In genomic region chr5:78984020-78984610, GRCh38 we compare ENCODE assay signal across 8 cellular contexts. TPM values are rescaled to one million over a fixed set of nuclear protein-coding genes. Genes with fewer than 3 reads are reported as not detected.
A peak's percentile ranks its signal among the peaks of the same experiment; 100 is the strongest.
DNase-seq lines count a peak whose midpoint lies in the region; ATAC-seq and TF ChIP-seq lines count a peak whose summit lies in the region.

No MANE protein-coding gene starts in this region.

- no peaks in the 10 kb centered on the region for H3K27me3 Mint-ChIP-seq in naive thymus-derived CD8-positive, alpha-beta T cell

- intact Hi-C loops in OCI-LY7 (cut with micrococcal nuclease; ENCODE audit: unreplicated experiment) = loop anchor here (1.0 to 10.0 kb wide), 5 partner anchors 149 to 624 kb away; partner anchors contain the start of genes JMY, LHFPL2 and SCAMP1

- H3K9me3 Mint-ChIP-seq in naive thymus-derived CD8-positive, alpha-beta T cell = no peaks in the 10 kb centered on the region

- H3K27me3 ChIP-seq in ectodermal cell (ENCODE audit: control insufficient read depth, insufficient read depth, low read length, poor library complexity, severe bottlenecking) = peaks cover 4% of the 10 kb centered on the region

- H3K36me3 ChIP-seq in OCI-LY7 (ENCODE audit: insufficient read depth, low read length) (no peaks in the 10 kb centered on the region), ectodermal cell (ENCODE audit: control insufficient read depth, insufficient read depth, low read length) (no peaks in the 10 kb centered on the region)

- H3K4me3 Mint-ChIP-seq in naive thymus-derived CD8-positive, alpha-beta T cell = peak overlapping the region; percentile 87 to 96 (median 91)

- peak overlapping the region; percentile 87 for H2AFZ ChIP-seq in OCI-LY7 (ENCODE audit: low read length)

- peak overlapping the region; percentile 88 for H3K27ac ChIP-seq in OCI-LY7 (ENCODE audit: low read depth, low read length, poor library complexity, severe bottlenecking)
- peak overlapping the region; percentile 93 for H3K27ac ChIP-seq in ectodermal cell (ENCODE audit: insufficient read depth, low read depth, low read length, poor library complexity, severe bottlenecking)

- peaks cover 11 to 46% (median 20%) of the 10 kb centered on the region in 4 donors for H3K4me1 Mint-ChIP-seq in naive thymus-derived CD8-positive, alpha-beta T cell

- BruUV-seq in OCI-LY7 (replicated peaks; lab: Mats Ljungman, UMichigan) = TSS peak; percentile 66

- POLR2A ChIA-PET in AG04449 (lab: Yijun Ruan, JAX) = interaction anchor here (0.8 to 2.7 kb wide), 6 partner anchors 15 to 151 kb away, joined by 3 to 16 read pairs (median 4); no protein-coding TSS in a partner anchor
- POLR2A ChIA-PET in OCI-LY7 (lab: Charles Lee) = interaction anchor here (0.5 to 1.5 kb wide), 7 partner anchors 21 to 627 kb away, joined by 3 to 4 read pairs (median 3); no protein-coding TSS in a partner anchor
- POLR2A ChIA-PET in naive thymus-derived CD8-positive, alpha-beta T cell (lab: Charles Lee) = interaction anchor here (0.9 to 2.6 kb wide), 9 partner anchors 11 to 689 kb away, joined by 3 to 17 read pairs (median 6); partner anchors contain the start of genes AP3B1, HOMER1, JMY and SCAMP1

- TF ChIP-seq CTCF in AG04449 (IDR thresholded peaks at IDR 0.05; ENCODE audit: insufficient read depth, low read length, missing control alignments) = no peak
- no peak for TF ChIP-seq CTCF in OCI-LY7 (conservative IDR thresholded peaks at IDR 0.05; ENCODE audit: low read length)

- H3K36me3 Mint-ChIP-seq in naive thymus-derived CD8-positive, alpha-beta T cell = no peaks in the 10 kb centered on the region

- CTCF ChIA-PET in AG04449 (lab: Yijun Ruan, JAX) = interaction anchor here (0.6 to 7.2 kb wide), 18 partner anchors 8 to 1099 kb away, joined by 3 to 80 read pairs (median 7); no protein-coding TSS in a partner anchor
- CTCF ChIA-PET in OCI-LY7 (lab: Charles Lee; ENCODE audit: unreplicated experiment) = interaction anchor here (0.6 kb wide), 1 partner anchor 79 kb away, joined by 5 read pairs; no protein-coding TSS in a partner anchor

- peaks cover 20% of the 10 kb centered on the region; the same call in 1 of the 2 replicates for H3K79me2 ChIP-seq in OCI-LY7 (ENCODE audit: insufficient read depth, low read depth, low read length)

- H4K20me1 ChIP-seq in OCI-LY7 (ENCODE audit: insufficient read depth, low read length) = no peaks in the 10 kb centered on the region

- peak overlapping the region; percentile 87 for H3K4me2 ChIP-seq in OCI-LY7 (ENCODE audit: low read length)

- peaks cover 44% of the 10 kb centered on the region for H3K4me1 ChIP-seq in OCI-LY7 (ENCODE audit: insufficient read depth, low read length, poor library complexity, severe bottlenecking)
- peaks cover 6% of the 10 kb centered on the region for H3K4me1 ChIP-seq in ectodermal cell (ENCODE audit: control insufficient read depth, insufficient read depth, low read length)

- H3K9me3 ChIP-seq in OCI-LY7 (ENCODE audit: low read length) (no peaks in the 10 kb centered on the region), ectodermal cell (ENCODE audit: control insufficient read depth, low read length) (no peaks in the 10 kb centered on the region)

- peak overlapping the region; percentile 73 for H3K4me3 ChIP-seq in AG04449 (ENCODE audit: low read depth, low read length)
- H3K4me3 ChIP-seq in OCI-LY7 (ENCODE audit: low read depth, low read length, poor library complexity, severe bottlenecking) = peak overlapping the region; percentile 75
- peak overlapping the region; percentile 74 for H3K4me3 ChIP-seq in ectodermal cell (ENCODE audit: insufficient read depth, low read depth, low read length)

- no peaks in the 10 kb centered on the region for H3K9me2 ChIP-seq in OCI-LY7 (ENCODE audit: insufficient read depth, low read length)

- 2% methylated on average over 19 of the region's 19 CpGs for WGBS in ectodermal cell, 2 experiments

- peak; percentile 11 for ATAC-seq in GM18907 (IDR thresholded peaks at IDR 0.05; ENCODE audit: unreplicated experiment)
- ATAC-seq in naive thymus-derived CD8-positive, alpha-beta T cell = peak in 1 of 2 donors; percentile 1
- no peak for ATAC-seq in HG02870 (IDR thresholded peaks at IDR 0.05; ENCODE audit: unreplicated experiment)
- no peak for ATAC-seq in HG02970 (IDR thresholded peaks at IDR 0.05; ENCODE audit: low FRiP score, unreplicated experiment)

- no peak for DNase-seq in AG04449 (ENCODE audit: low read depth, low spot score)
- peak; percentile 49 for DNase-seq in OCI-LY7 (ENCODE audit: low spot score)
- peak in 1 of 10 donors; percentile 6 for DNase-seq in naive thymus-derived CD8-positive, alpha-beta T cell
- DNase-seq in COLO829 (ENCODE audit: low spot score) = no peak

- peak overlapping the region; percentile 90 to 96 (median 95) for H3K27ac Mint-ChIP-seq in naive thymus-derived CD8-positive, alpha-beta T cell

RNA-seq across cellular contexts. Expression of gene ARSB, which starts 1.0 kb away (rescaled TPM):
- total RNA-seq in OCI-LY7 (2014; rRNA removed; shearing (Covaris generic)) = 5.6 and 9.2 TPM in 2 replicates
- total RNA-seq in OCI-LY7 (2022) = 8.9 and 9.2 TPM in 2 replicates
- 23.2 TPM for polyA plus RNA-seq in ectodermal cell (2013, experiment 1 of 4)
- 21.8 TPM for polyA plus RNA-seq in ectodermal cell (2013, experiment 2 of 4)
- 14.7 TPM for polyA plus RNA-seq in ectodermal cell (2013, experiment 3 of 4)
- polyA plus RNA-seq in ectodermal cell (2013, experiment 4 of 4) = 16.7 TPM
- 1 to 10 TPM; 4.1 to 4.6 TPM for total RNA-seq in naive thymus-derived CD8-positive, alpha-beta T cell
- polyA plus RNA-seq in naive thymus-derived CD8-positive, alpha-beta T cell = 1 to 10 TPM; 2.2 to 4.7 (median 3.4) TPM
